ENCODE assay signal across 1 cellular context in the genomic region with DNA sequence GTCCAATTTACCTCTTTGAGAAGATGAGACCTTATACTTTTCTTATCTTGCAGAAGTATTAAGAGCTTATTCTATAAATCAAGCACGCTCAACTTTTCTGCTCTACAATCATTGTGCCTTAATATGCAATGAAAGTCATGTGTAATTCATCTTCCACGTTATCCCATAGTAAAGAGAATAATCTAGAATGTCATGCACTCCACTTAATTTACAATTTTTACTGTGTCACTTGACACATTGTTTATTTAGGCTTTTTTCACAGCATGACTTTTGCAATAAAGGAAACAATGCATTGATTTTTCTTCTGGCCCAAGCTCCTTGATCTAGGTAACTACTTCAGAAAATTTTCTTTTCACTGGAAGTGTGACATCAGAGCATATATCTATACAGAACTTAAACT.
TF ChIP-seq lines count a peak whose summit lies in the region.

No MANE protein-coding gene starts in this region.

TF ChIP-seq in HEK293, 187 proteins besides CTCF, POLR2A, EP300 and RAD21 (continued from another document and continues in another):
- TF ChIP-seq, protein P1, sequence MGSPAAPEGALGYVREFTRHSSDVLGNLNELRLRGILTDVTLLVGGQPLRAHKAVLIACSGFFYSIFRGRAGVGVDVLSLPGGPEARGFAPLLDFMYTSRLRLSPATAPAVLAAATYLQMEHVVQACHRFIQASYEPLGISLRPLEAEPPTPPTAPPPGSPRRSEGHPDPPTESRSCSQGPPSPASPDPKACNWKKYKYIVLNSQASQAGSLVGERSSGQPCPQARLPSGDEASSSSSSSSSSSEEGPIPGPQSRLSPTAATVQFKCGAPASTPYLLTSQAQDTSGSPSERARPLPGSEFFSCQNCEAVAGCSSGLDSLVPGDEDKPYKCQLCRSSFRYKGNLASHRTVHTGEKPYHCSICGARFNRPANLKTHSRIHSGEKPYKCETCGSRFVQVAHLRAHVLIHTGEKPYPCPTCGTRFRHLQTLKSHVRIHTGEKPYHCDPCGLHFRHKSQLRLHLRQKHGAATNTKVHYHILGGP (tag by site-specific recombination; IDR thresholded peaks at IDR 0.05) = peak; percentile 93
- TF ChIP-seq ZNF48 (tag by site-specific recombination; IDR thresholded peaks at IDR 0.05) (no peak), TRIM28 (IDR thresholded peaks at IDR 0.05; ENCODE audit: borderline replicate concordance, low read length) (no peak), ZFP41 (tag by site-specific recombination; IDR thresholded peaks at IDR 0.05; ENCODE audit: borderline replicate concordance) (no peak), ZNF423 (tag by site-specific recombination; IDR thresholded peaks at IDR 0.05) (no peak), YY2 (tag by site-specific recombination; IDR thresholded peaks at IDR 0.05) (no peak), ZNF76 (tag by site-specific recombination; IDR thresholded peaks at IDR 0.05; ENCODE audit: borderline replicate concordance, low read depth) (no peak), ZNF404 (tag by site-specific recombination; IDR thresholded peaks at IDR 0.05) (no peak), ZBTB17 (tag by site-specific recombination; IDR thresholded peaks at IDR 0.05) (no peak; the same call in 1 of the 2 replicates), SP3 (tag by site-specific recombination; IDR thresholded peaks at IDR 0.05) (no peak), ZNF416 (tag by site-specific recombination; IDR thresholded peaks at IDR 0.05) (no peak), ZBTB20 (tag by site-specific recombination; IDR thresholded peaks at IDR 0.05) (no peak), OSR2 (tag by site-specific recombination; IDR thresholded peaks at IDR 0.05) (peak; percentile 94), ZNF571 (tag by site-specific recombination; IDR thresholded peaks at IDR 0.05) (no peak), HOXD13 (CRISPR knock-in tag; IDR thresholded peaks at IDR 0.05; ENCODE audit: borderline replicate concordance) (no peak), ZNF354C (tag by site-specific recombination; IDR thresholded peaks at IDR 0.05; ENCODE audit: borderline replicate concordance, low read depth) (no peak), ZNF837 (tag by site-specific recombination; IDR thresholded peaks at IDR 0.05) (no peak), ZNF433 (tag by site-specific recombination; IDR thresholded peaks at IDR 0.05; ENCODE audit: low read depth) (no peak), ZNF548 (tag by site-specific recombination; IDR thresholded peaks at IDR 0.05) (no peak), ZNF629 (tag by site-specific recombination; IDR thresholded peaks at IDR 0.05) (0 out of 2 replicates have a peak, but pooled peaks have one; percentile 51), ZNF112 (tag by site-specific recombination; IDR thresholded peaks at IDR 0.05) (no peak), ZNF202 (tag by site-specific recombination; IDR thresholded peaks at IDR 0.05; ENCODE audit: borderline replicate concordance) (no peak), ZNF747 (tag by site-specific recombination; IDR thresholded peaks at IDR 0.05) (no peak), ZEB2 (tag by site-specific recombination; IDR thresholded peaks at IDR 0.05) (no peak), ZNF10 (tag by site-specific recombination; IDR thresholded peaks at IDR 0.05) (no peak), ZNF23 (tag by site-specific recombination; IDR thresholded peaks at IDR 0.05; ENCODE audit: borderline replicate concordance) (no peak), ZNF610 (tag by site-specific recombination; IDR thresholded peaks at IDR 0.05; ENCODE audit: borderline replicate concordance) (0 out of 2 replicates have a peak, but pooled peaks have one; percentile 26), MEIS1 (CRISPR knock-in tag; IDR thresholded peaks at IDR 0.05; ENCODE audit: borderline replicate concordance) (no peak), KLF1 (tag by site-specific recombination; IDR thresholded peaks at IDR 0.05) (no peak), ZBTB7A (tag by site-specific recombination; IDR thresholded peaks at IDR 0.05; ENCODE audit: low read depth) (0 out of 2 replicates have a peak, but pooled peaks have one; percentile 33), ZNF555 (tag by site-specific recombination; conservative IDR thresholded peaks at IDR 0.05) (no peak), ZNF391 (tag by site-specific recombination; IDR thresholded peaks at IDR 0.05; ENCODE audit: borderline replicate concordance, low read depth) (no peak), ZNF239 (tag by site-specific recombination; IDR thresholded peaks at IDR 0.05) (no peak), ZNF664 (tag by site-specific recombination; IDR thresholded peaks at IDR 0.05) (peak; percentile 70), ZNF223 (tag by site-specific recombination; IDR thresholded peaks at IDR 0.05) (no peak)
- TF ChIP-seq, protein P2, sequence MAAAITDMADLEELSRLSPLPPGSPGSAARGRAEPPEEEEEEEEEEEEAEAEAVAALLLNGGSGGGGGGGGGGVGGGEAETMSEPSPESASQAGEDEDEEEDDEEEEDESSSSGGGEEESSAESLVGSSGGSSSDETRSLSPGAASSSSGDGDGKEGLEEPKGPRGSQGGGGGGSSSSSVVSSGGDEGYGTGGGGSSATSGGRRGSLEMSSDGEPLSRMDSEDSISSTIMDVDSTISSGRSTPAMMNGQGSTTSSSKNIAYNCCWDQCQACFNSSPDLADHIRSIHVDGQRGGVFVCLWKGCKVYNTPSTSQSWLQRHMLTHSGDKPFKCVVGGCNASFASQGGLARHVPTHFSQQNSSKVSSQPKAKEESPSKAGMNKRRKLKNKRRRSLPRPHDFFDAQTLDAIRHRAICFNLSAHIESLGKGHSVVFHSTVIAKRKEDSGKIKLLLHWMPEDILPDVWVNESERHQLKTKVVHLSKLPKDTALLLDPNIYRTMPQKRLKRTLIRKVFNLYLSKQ (tag by site-specific recombination; IDR thresholded peaks at IDR 0.05; ENCODE audit: borderline replicate concordance) = no peak
- TF ChIP-seq, protein P3, sequence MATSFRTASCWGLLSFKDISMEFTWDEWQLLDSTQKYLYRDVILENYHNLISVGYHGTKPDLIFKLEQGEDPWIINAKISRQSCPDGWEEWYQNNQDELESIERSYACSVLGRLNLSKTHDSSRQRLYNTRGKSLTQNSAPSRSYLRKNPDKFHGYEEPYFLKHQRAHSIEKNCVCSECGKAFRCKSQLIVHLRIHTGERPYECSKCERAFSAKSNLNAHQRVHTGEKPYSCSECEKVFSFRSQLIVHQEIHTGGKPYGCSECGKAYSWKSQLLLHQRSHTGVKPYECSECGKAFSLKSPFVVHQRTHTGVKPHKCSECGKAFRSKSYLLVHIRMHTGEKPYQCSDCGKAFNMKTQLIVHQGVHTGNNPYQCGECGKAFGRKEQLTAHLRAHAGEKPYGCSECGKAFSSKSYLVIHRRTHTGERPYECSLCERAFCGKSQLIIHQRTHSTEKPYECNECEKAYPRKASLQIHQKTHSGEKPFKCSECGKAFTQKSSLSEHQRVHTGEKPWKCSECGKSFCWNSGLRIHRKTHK (tag by site-specific recombination; IDR thresholded peaks at IDR 0.05) = no peak
- TF ChIP-seq, protein P4, sequence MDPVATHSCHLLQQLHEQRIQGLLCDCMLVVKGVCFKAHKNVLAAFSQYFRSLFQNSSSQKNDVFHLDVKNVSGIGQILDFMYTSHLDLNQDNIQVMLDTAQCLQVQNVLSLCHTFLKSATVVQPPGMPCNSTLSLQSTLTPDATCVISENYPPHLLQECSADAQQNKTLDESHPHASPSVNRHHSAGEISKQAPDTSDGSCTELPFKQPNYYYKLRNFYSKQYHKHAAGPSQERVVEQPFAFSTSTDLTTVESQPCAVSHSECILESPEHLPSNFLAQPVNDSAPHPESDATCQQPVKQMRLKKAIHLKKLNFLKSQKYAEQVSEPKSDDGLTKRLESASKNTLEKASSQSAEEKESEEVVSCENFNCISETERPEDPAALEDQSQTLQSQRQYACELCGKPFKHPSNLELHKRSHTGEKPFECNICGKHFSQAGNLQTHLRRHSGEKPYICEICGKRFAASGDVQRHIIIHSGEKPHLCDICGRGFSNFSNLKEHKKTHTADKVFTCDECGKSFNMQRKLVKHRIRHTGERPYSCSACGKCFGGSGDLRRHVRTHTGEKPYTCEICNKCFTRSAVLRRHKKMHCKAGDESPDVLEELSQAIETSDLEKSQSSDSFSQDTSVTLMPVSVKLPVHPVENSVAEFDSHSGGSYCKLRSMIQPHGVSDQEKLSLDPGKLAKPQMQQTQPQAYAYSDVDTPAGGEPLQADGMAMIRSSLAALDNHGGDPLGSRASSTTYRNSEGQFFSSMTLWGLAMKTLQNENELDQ (tag by site-specific recombination; IDR thresholded peaks at IDR 0.05; ENCODE audit: low read depth) = no peak
- TF ChIP-seq, protein P5, sequence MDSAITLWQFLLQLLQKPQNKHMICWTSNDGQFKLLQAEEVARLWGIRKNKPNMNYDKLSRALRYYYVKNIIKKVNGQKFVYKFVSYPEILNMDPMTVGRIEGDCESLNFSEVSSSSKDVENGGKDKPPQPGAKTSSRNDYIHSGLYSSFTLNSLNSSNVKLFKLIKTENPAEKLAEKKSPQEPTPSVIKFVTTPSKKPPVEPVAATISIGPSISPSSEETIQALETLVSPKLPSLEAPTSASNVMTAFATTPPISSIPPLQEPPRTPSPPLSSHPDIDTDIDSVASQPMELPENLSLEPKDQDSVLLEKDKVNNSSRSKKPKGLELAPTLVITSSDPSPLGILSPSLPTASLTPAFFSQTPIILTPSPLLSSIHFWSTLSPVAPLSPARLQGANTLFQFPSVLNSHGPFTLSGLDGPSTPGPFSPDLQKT (IDR thresholded peaks at IDR 0.05; ENCODE audit: borderline replicate concordance, low read depth, low read length) = no peak
- TF ChIP-seq, protein P6, sequence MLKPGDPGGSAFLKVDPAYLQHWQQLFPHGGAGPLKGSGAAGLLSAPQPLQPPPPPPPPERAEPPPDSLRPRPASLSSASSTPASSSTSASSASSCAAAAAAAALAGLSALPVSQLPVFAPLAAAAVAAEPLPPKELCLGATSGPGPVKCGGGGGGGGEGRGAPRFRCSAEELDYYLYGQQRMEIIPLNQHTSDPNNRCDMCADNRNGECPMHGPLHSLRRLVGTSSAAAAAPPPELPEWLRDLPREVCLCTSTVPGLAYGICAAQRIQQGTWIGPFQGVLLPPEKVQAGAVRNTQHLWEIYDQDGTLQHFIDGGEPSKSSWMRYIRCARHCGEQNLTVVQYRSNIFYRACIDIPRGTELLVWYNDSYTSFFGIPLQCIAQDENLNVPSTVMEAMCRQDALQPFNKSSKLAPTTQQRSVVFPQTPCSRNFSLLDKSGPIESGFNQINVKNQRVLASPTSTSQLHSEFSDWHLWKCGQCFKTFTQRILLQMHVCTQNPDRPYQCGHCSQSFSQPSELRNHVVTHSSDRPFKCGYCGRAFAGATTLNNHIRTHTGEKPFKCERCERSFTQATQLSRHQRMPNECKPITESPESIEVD (tag by site-specific recombination; IDR thresholded peaks at IDR 0.05) = peak; percentile 97
- TF ChIP-seq, protein P7, sequence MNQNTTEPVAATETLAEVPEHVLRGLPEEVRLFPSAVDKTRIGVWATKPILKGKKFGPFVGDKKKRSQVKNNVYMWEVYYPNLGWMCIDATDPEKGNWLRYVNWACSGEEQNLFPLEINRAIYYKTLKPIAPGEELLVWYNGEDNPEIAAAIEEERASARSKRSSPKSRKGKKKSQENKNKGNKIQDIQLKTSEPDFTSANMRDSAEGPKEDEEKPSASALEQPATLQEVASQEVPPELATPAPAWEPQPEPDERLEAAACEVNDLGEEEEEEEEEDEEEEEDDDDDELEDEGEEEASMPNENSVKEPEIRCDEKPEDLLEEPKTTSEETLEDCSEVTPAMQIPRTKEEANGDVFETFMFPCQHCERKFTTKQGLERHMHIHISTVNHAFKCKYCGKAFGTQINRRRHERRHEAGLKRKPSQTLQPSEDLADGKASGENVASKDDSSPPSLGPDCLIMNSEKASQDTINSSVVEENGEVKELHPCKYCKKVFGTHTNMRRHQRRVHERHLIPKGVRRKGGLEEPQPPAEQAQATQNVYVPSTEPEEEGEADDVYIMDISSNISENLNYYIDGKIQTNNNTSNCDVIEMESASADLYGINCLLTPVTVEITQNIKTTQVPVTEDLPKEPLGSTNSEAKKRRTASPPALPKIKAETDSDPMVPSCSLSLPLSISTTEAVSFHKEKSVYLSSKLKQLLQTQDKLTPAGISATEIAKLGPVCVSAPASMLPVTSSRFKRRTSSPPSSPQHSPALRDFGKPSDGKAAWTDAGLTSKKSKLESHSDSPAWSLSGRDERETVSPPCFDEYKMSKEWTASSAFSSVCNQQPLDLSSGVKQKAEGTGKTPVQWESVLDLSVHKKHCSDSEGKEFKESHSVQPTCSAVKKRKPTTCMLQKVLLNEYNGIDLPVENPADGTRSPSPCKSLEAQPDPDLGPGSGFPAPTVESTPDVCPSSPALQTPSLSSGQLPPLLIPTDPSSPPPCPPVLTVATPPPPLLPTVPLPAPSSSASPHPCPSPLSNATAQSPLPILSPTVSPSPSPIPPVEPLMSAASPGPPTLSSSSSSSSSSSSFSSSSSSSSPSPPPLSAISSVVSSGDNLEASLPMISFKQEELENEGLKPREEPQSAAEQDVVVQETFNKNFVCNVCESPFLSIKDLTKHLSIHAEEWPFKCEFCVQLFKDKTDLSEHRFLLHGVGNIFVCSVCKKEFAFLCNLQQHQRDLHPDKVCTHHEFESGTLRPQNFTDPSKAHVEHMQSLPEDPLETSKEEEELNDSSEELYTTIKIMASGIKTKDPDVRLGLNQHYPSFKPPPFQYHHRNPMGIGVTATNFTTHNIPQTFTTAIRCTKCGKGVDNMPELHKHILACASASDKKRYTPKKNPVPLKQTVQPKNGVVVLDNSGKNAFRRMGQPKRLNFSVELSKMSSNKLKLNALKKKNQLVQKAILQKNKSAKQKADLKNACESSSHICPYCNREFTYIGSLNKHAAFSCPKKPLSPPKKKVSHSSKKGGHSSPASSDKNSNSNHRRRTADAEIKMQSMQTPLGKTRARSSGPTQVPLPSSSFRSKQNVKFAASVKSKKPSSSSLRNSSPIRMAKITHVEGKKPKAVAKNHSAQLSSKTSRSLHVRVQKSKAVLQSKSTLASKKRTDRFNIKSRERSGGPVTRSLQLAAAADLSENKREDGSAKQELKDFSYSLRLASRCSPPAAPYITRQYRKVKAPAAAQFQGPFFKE (tag by site-specific recombination; IDR thresholded peaks at IDR 0.05; ENCODE audit: borderline replicate concordance) = no peak
- TF ChIP-seq, protein P8, sequence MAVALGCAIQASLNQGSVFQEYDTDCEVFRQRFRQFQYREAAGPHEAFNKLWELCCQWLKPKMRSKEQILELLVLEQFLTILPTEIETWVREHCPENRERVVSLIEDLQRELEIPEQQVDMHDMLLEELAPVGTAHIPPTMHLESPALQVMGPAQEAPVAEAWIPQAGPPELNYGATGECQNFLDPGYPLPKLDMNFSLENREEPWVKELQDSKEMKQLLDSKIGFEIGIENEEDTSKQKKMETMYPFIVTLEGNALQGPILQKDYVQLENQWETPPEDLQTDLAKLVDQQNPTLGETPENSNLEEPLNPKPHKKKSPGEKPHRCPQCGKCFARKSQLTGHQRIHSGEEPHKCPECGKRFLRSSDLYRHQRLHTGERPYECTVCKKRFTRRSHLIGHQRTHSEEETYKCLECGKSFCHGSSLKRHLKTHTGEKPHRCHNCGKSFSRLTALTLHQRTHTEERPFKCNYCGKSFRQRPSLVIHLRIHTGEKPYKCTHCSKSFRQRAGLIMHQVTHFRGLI (tag by site-specific recombination; IDR thresholded peaks at IDR 0.05) = no peak
- TF ChIP-seq, protein P9, sequence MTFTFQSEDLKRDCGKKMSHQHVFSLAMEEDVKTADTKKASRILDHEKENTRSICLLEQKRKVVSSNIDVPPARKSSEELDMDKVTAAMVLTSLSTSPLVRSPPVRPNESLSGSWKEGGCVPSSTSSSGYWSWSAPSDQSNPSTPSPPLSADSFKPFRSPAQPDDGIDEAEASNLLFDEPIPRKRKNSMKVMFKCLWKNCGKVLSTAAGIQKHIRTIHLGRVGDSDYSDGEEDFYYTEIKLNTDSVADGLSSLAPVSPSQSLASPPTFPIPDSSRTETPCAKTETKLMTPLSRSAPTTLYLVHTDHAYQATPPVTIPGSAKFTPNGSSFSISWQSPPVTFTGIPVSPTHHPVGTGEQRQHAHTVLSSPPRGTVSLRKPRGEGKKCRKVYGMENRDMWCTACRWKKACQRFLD (tag by site-specific recombination; IDR thresholded peaks at IDR 0.05) = no peak
